2 cellular contexts compared by ENCODE assay signal in the genomic region with DNA sequence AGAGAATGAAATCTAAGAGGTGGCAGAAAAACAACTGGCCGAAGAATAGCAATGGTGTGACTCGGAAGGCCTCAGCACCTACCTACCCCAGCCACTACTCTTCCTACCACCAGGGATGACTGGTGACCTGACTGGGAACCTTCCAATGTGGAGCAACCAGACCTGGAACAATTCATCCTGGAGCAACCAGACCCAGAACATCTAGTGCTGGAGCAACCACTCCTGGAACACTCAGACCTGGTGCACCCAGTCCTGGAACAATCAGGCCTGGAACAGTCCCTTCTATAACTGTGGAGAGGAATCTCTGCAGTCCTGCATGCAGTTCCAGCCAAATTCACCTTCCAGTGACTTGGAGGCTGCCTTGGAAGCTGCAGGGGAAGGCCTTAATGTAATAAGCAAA. TPM values are rescaled to one million over a fixed set of nuclear protein-coding genes. Genes with fewer than 3 reads are reported as not detected.
"Had no signal": no experiment of that assay in that cellular context is flagged by ENCODE, and none has a peak within 500 bp of the region (broad histone marks: within the 10 kb centered on the region; RNA-seq: fewer than 3 reads in every experiment).

No MANE protein-coding gene starts in this region.

RNA-seq across cellular contexts. Expression of gene CHN2, which starts 18.2 kb away (rescaled TPM):
- total RNA-seq: HT1080, IMR-90 had no signal
- polyA plus RNA-seq: IMR-90 had no signal
